Comparison of ENCODE assay signal across 2 cellular contexts in the genomic region with DNA sequence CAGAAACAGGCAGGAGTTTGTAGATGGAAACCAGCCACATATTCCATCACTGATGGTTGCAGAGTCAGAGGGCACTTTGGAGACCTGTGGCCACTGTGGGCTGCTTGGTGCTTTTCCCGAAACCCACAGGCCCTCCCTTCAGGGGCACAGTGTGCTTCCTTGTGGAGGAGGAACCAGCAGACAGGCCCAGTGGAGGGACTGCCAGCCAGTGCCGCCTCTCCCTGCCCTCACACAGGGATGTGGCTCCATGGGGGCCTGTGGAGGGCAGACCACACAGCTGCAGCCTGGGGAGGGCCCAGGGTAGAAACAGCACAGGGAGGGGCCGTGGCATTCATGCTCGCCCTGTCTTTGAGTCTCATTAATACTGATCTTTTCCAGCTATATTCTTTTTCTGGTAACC.
TF ChIP-seq lines count a peak whose summit lies in the region.

No MANE protein-coding gene starts in this region.

TF ChIP-seq in IMR-90, 13 proteins besides CTCF, POLR2A, EP300 and RAD21 (continued from another document):
- no peak for TF ChIP-seq RFX5 (IDR thresholded peaks at IDR 0.05; ENCODE audit: low read depth, low read length)
- no peak for TF ChIP-seq CEBPB (IDR thresholded peaks at IDR 0.05; ENCODE audit: low read depth, low read length)
- TF ChIP-seq SMC3 (IDR thresholded peaks at IDR 0.05; ENCODE audit: low read depth, low read length), result no peak
- TF ChIP-seq FOS (IDR thresholded peaks at IDR 0.05; ENCODE audit: low read depth, low read length), result no peak
- no peak for TF ChIP-seq CHD1 (IDR thresholded peaks at IDR 0.05; ENCODE audit: low read depth, low read length)
- TF ChIP-seq MAFK (IDR thresholded peaks at IDR 0.05; ENCODE audit: low read depth, low read length), result no peak
- no peak for TF ChIP-seq BHLHE40 (IDR thresholded peaks at IDR 0.05; ENCODE audit: low read depth, low read length)
- TF ChIP-seq, protein P1, sequence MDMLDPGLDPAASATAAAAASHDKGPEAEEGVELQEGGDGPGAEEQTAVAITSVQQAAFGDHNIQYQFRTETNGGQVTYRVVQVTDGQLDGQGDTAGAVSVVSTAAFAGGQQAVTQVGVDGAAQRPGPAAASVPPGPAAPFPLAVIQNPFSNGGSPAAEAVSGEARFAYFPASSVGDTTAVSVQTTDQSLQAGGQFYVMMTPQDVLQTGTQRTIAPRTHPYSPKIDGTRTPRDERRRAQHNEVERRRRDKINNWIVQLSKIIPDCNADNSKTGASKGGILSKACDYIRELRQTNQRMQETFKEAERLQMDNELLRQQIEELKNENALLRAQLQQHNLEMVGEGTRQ (IDR thresholded peaks at IDR 0.05; ENCODE audit: low read depth, low read length), result no peak
- TF ChIP-seq MAZ (IDR thresholded peaks at IDR 0.05; ENCODE audit: borderline replicate concordance, low read depth, low read length), result no peak
- no peak for TF ChIP-seq RCOR1 (IDR thresholded peaks at IDR 0.05; ENCODE audit: insufficient replicate concordance, low read length)
- TF ChIP-seq, protein P2, sequence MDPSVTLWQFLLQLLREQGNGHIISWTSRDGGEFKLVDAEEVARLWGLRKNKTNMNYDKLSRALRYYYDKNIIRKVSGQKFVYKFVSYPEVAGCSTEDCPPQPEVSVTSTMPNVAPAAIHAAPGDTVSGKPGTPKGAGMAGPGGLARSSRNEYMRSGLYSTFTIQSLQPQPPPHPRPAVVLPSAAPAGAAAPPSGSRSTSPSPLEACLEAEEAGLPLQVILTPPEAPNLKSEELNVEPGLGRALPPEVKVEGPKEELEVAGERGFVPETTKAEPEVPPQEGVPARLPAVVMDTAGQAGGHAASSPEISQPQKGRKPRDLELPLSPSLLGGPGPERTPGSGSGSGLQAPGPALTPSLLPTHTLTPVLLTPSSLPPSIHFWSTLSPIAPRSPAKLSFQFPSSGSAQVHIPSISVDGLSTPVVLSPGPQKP (IDR thresholded peaks at IDR 0.05; ENCODE audit: borderline replicate concordance, low read depth, low read length), result no peak
TF ChIP-seq in IMR-90: peak in this region for 0.

TF ChIP-seq in SK-N-SH, 30 proteins besides CTCF, POLR2A, EP300 and RAD21 (continued from another document):
- no peak for TF ChIP-seq RXRA (IDR thresholded peaks at IDR 0.05; ENCODE audit: borderline replicate concordance, low read depth)
- no peak for TF ChIP-seq RCOR1 (IDR thresholded peaks at IDR 0.05; ENCODE audit: low read length)
- TF ChIP-seq, protein P3, sequence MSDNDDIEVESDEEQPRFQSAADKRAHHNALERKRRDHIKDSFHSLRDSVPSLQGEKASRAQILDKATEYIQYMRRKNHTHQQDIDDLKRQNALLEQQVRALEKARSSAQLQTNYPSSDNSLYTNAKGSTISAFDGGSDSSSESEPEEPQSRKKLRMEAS (IDR thresholded peaks at IDR 0.05; ENCODE audit: low read depth), result no peak
- no peak for TF ChIP-seq RFX5 (IDR thresholded peaks at IDR 0.05; ENCODE audit: low read length)
- TF ChIP-seq TEAD4 (IDR thresholded peaks at IDR 0.05; ENCODE audit: borderline replicate concordance, insufficient read depth), result no peak
- TF ChIP-seq MXI1 (IDR thresholded peaks at IDR 0.05; ENCODE audit: low read depth, low read length), result no peak
